Comparison of ENCODE assay signal across 9 cellular contexts in the genomic region with DNA sequence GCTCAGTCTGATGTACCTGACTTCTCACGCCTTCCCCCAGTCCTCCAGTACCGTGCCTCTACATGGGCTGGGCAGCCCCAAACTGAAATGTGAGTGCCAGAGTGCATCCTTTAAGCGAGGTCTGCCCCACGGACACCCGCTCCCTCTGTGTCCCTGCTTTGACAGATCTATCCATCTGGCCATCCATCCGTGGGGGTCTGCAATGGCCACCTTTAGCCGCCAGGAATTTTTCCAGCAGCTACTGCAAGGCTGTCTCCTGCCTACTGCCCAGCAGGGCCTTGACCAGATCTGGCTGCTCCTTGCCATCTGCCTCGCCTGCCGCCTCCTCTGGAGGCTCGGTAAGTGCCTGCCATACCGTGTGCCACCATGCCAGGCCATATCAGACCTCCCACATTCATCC. TPM values are rescaled to one million over a fixed set of nuclear protein-coding genes. Genes with fewer than 3 reads are reported as not detected.
DNase-seq lines count a peak whose midpoint lies in the region; ATAC-seq and TF ChIP-seq lines count a peak whose summit lies in the region.
"Had no signal": no experiment of that assay in that cellular context is flagged by ENCODE, and none has a peak within 500 bp of the region (broad histone marks: within the 10 kb centered on the region; RNA-seq: fewer than 3 reads in every experiment).

No MANE protein-coding gene starts in this region.

- H3K4me3 Mint-ChIP-seq in activated CD4-positive, alpha-beta T cell treated with anti-CD3 and anti-CD28 coated beads, Interleukin-2, amount 10 ng/mL, durations not matched to agents 24 days and 14 days, result peak overlapping the region; percentile 92

- TF ChIP-seq CTCF in ascending aorta (IDR thresholded peaks at IDR 0.05) (no peak), left lung (IDR thresholded peaks at IDR 0.05) (no peak), thoracic aorta (IDR thresholded peaks at IDR 0.05) (no peak)

- peak overlapping the region; percentile 63 to 69 for H3K4me3 ChIP-seq in ascending aorta
- peak overlapping the region; percentile 44 to 55 for H3K4me3 ChIP-seq in left lung
- peak overlapping the region; percentile 85 for H3K4me3 ChIP-seq in thoracic aorta

- peaks cover 5% of the 10 kb centered on the region for H3K36me3 Mint-ChIP-seq in activated CD4-positive, alpha-beta T cell treated with anti-CD3 and anti-CD28 coated beads, Interleukin-2, amount 10 ng/mL, durations not matched to agents 24 days and 14 days (ENCODE audit: low read depth)

- H3K27me3 Mint-ChIP-seq in activated CD4-positive, alpha-beta T cell treated with anti-CD3 and anti-CD28 coated beads, Interleukin-2, amount 10 ng/mL, durations not matched to agents 24 days and 14 days, result no peaks in the 10 kb centered on the region

- intact Hi-C loops in activated CD4-positive, alpha-beta T cell treated with anti-CD3 and anti-CD28 coated beads, Interleukin-2, amount 10 ng/mL, durations not matched to agents 24 days and 14 days (cut with micrococcal nuclease), result loop anchor here (2.0 kb wide), 1 partner anchor 33 kb away; a partner anchor contains a TSS
- intact Hi-C loops in ascending aorta (cut with DNase I) (loop anchor here (2.0 kb wide), 2 partner anchors 33 to 65 kb away; a partner anchor contains a TSS), left lung (cut with DNase I) (no loop called here)

- H3K4me1 Mint-ChIP-seq in activated CD4-positive, alpha-beta T cell treated with anti-CD3 and anti-CD28 coated beads, Interleukin-2, amount 10 ng/mL, durations not matched to agents 24 days and 14 days, result peaks cover 19% of the 10 kb centered on the region

- peak overlapping the region; percentile 91 for H3K27ac Mint-ChIP-seq in activated CD4-positive, alpha-beta T cell treated with anti-CD3 and anti-CD28 coated beads, Interleukin-2, amount 10 ng/mL, durations not matched to agents 24 days and 14 days

- no peak for DNase-seq in activated CD4-positive, alpha-beta T cell treated with anti-CD3 and anti-CD28 coated beads, Interleukin-2, amount 10 ng/mL, durations not matched to agents 24 days and 14 days
- no peak for DNase-seq in activated CD4-positive, alpha-beta T cell treated with anti-CD3 and anti-CD28 coated beads for 1 hour
- DNase-seq in ascending aorta (ENCODE audit: low spot score in 2 of 2) (no peak), left lung (no peak), thoracic aorta (ENCODE audit: low spot score) (no peak), 8988T (no peak), AML-193 (lab: John Stamatoyannopoulos, UW) (no peak)
- DNase-seq: ACHN had no signal

- no peaks in the 10 kb centered on the region for H3K9me3 Mint-ChIP-seq in activated CD4-positive, alpha-beta T cell treated with anti-CD3 and anti-CD28 coated beads, Interleukin-2, amount 10 ng/mL, durations not matched to agents 24 days and 14 days

- peaks cover 0 to 3% of the 10 kb centered on the region in 2 donors for H3K4me1 ChIP-seq in ascending aorta
- peaks cover 0 to 7% of the 10 kb centered on the region in 2 donors for H3K4me1 ChIP-seq in left lung
- H3K4me1 ChIP-seq in thoracic aorta (ENCODE audit: control insufficient read depth in 1 of 2, low read depth in 2 of 2), result peaks cover 0 to 8% of the 10 kb centered on the region in 2 donors

- H3K36me3 ChIP-seq in ascending aorta (no peaks in the 10 kb centered on the region), left lung (no peaks in the 10 kb centered on the region), thoracic aorta (no peaks in the 10 kb centered on the region)

- H3K27ac ChIP-seq in ascending aorta (no peak overlapping the region), left lung (no peak overlapping the region), thoracic aorta (no peak overlapping the region)

- ATAC-seq in left lung (no peak), thoracic aorta (ENCODE audit: insufficient number of reproducible peaks, low FRiP score, low read depth) (no peak), HG03097 (IDR thresholded peaks at IDR 0.05; ENCODE audit: low FRiP score, unreplicated experiment) (no peak)

- H3K9me3 ChIP-seq in ascending aorta (no peaks in the 10 kb centered on the region), left lung (no peaks in the 10 kb centered on the region), thoracic aorta (no peaks in the 10 kb centered on the region)

- H3K27me3 ChIP-seq in ascending aorta (no peaks in the 10 kb centered on the region), left lung (no peaks in the 10 kb centered on the region), thoracic aorta (replicated peaks; ENCODE audit: insufficient read depth) (no peaks in the 10 kb centered on the region)

RNA-seq across cellular contexts. Expression of a gene that starts 0.8 kb away (rescaled TPM):
- total RNA-seq in activated CD4-positive, alpha-beta T cell treated with anti-CD3 and anti-CD28 coated beads, Interleukin-2, amount 10 ng/mL, durations not matched to agents 24 days and 14 days, result 11.5 and 12.9 TPM in 2 replicates
- total RNA-seq in ascending aorta, result 6.2 TPM
- total RNA-seq in left lung, result 10 to 100 TPM in 1 of 2 donors, 1 to 10 TPM in 1; 8.4 to 12.2 TPM
- total RNA-seq in thoracic aorta, result 10 to 100 TPM; 15.0 to 19.1 TPM

RNA-seq across cellular contexts. Expression of a gene that starts 12.0 kb away (rescaled TPM):
- total RNA-seq in activated CD4-positive, alpha-beta T cell treated with anti-CD3 and anti-CD28 coated beads, Interleukin-2, amount 10 ng/mL, durations not matched to agents 24 days and 14 days, result 159 and 163 TPM in 2 replicates
- total RNA-seq in ascending aorta, result 76.2 TPM
- total RNA-seq in left lung, result 100 to 1,000 TPM in 1 of 2 donors, 10 to 100 TPM in 1; 74.2 to 200 TPM
- total RNA-seq in thoracic aorta, result 10 to 100 TPM in 1 of 2 donors, 1 to 10 TPM in 1; 3.5 to 18.8 TPM

RNA-seq across cellular contexts. Expression of a gene that starts 29.9 kb away (rescaled TPM):
- total RNA-seq in activated CD4-positive, alpha-beta T cell treated with anti-CD3 and anti-CD28 coated beads, Interleukin-2, amount 10 ng/mL, durations not matched to agents 24 days and 14 days, result 14.0 and 15.9 TPM in 2 replicates
- total RNA-seq in ascending aorta (8.2 TPM), left lung (10 to 100 TPM; 11.8 to 15.2 TPM), thoracic aorta (10 to 100 TPM; 11.4 to 13.6 TPM)

RNA-seq across cellular contexts. Expression of a gene that starts 33.6 kb away (rescaled TPM):
- 95.6 and 101 TPM in 2 replicates for total RNA-seq in activated CD4-positive, alpha-beta T cell treated with anti-CD3 and anti-CD28 coated beads, Interleukin-2, amount 10 ng/mL, durations not matched to agents 24 days and 14 days
- total RNA-seq in ascending aorta (159 TPM), left lung (10 to 100 TPM; 33.7 to 46.6 TPM), thoracic aorta (10 to 100 TPM; 44.7 to 61.0 TPM)

RNA-seq across cellular contexts. Expression of a gene that starts 39.6 kb away (rescaled TPM):
- 195 and 210 TPM in 2 replicates for total RNA-seq in activated CD4-positive, alpha-beta T cell treated with anti-CD3 and anti-CD28 coated beads, Interleukin-2, amount 10 ng/mL, durations not matched to agents 24 days and 14 days
- 39.6 TPM for total RNA-seq in ascending aorta
- 10 to 100 TPM; 21.2 to 70.7 TPM for total RNA-seq in left lung
- total RNA-seq in thoracic aorta, result 1 to 10 TPM; 3.4 to 4.9 TPM

Comparison
In these comparisons a context has a peak if more than half of its experiments do, and no peak if none do; other contexts are left out.
1. intact Hi-C loops: an anchor here in activated CD4-positive, alpha-beta T cell treated with anti-CD3 and anti-CD28 coated beads, Interleukin-2, amount 10 ng/mL, durations not matched to agents 24 days and 14 days (2.0 kb wide) and ascending aorta (2.0 kb wide); none called in left lung.